ENCODE assay signal across 8 cellular contexts in genomic region chr12:57078519-57079404, GRCh38. TPM values are rescaled to one million over a fixed set of nuclear protein-coding genes. Genes with fewer than 3 reads are reported as not detected.
A peak's percentile ranks its signal among the peaks of the same experiment; 100 is the strongest.
DNase-seq lines count a peak whose midpoint lies in the region; ATAC-seq and TF ChIP-seq lines count a peak whose summit lies in the region.

Gene NEMP1, minus strand, starts transcription at chr12:57078791. Its CDS starts 46 bp downstream, at chr12:57078745.

- peak; percentile 97 for ATAC-seq in HG02610 (IDR thresholded peaks at IDR 0.05; ENCODE audit: unreplicated experiment)
- ATAC-seq in activated naive CD4-positive, alpha-beta T cell treated with anti-CD3 and anti-CD28 coated beads, Interleukin-2, amount 50 U/mL, for 72 hours: peak; percentile 96 to 97
- peak; percentile 100 for ATAC-seq in omental fat pad (ENCODE audit: low FRiP score)
- ATAC-seq in thoracic aorta (ENCODE audit: insufficient number of reproducible peaks, low FRiP score, low read depth): peak; percentile 100

- H3K27ac Mint-ChIP-seq in activated naive CD4-positive, alpha-beta T cell treated with anti-CD3 and anti-CD28 coated beads, Interleukin-2, amount 50 U/mL, for 72 hours: peak within 1 kb of the TSS; percentile 98 to 99

- no peaks in the 10 kb centered on the region for H3K9me3 ChIP-seq in thoracic aorta

- H3K27me3 ChIP-seq in thoracic aorta (replicated peaks; ENCODE audit: insufficient read depth): no peaks in the 10 kb centered on the region

- no peaks in the 10 kb centered on the region for H3K9me3 Mint-ChIP-seq in activated naive CD4-positive, alpha-beta T cell treated with anti-CD3 and anti-CD28 coated beads, Interleukin-2, amount 50 U/mL, for 72 hours

- H3K4me1 ChIP-seq in thoracic aorta (ENCODE audit: control insufficient read depth in 1 of 2, low read depth in 2 of 2): peaks cover 8 to 17% of the 10 kb centered on the region in 2 donors

- TF ChIP-seq CTCF in omental fat pad (IDR thresholded peaks at IDR 0.05) (no peak), thoracic aorta (IDR thresholded peaks at IDR 0.05) (no peak)

- peak within 1 kb of the TSS; percentile 81 for H3K27ac ChIP-seq in thoracic aorta

- no peaks in the 10 kb centered on the region for H3K36me3 ChIP-seq in thoracic aorta

- peaks cover 7 to 25% of the 10 kb centered on the region in 2 donors for H3K36me3 Mint-ChIP-seq in activated naive CD4-positive, alpha-beta T cell treated with anti-CD3 and anti-CD28 coated beads, Interleukin-2, amount 50 U/mL, for 72 hours

- H3K4me3 ChIP-seq in GM08714 (ENCODE audit: low read length) (peak within 1 kb of the TSS; percentile 81), thoracic aorta (peak within 1 kb of the TSS; percentile 90)

- peak; percentile 99 for DNase-seq in NCI-H1092 treated with DMSO at 0.1 percent for 48 hours (lab: John Stamatoyannopoulos, UW)
- DNase-seq in SKM-1 (lab: John Stamatoyannopoulos, UW; ENCODE audit: unreplicated experiment): peak; percentile 92
- peak; percentile 91 to 98 for DNase-seq in activated naive CD4-positive, alpha-beta T cell treated with anti-CD3 and anti-CD28 coated beads, Interleukin-2, amount 50 U/mL, for 72 hours (ENCODE audit: low spot score in 2 of 2)
- DNase-seq in glomerular endothelial cell (ENCODE audit: extremely low read depth, low read depth, low spot score): peak; percentile 100
- DNase-seq in omental fat pad (ENCODE audit: low spot score): peak; percentile 88
- peak; percentile 94 for DNase-seq in thoracic aorta (ENCODE audit: low spot score)

RNA-seq across cellular contexts. Expression of gene NEMP1, which starts in this region (rescaled TPM):
- total RNA-seq in activated naive CD4-positive, alpha-beta T cell treated with anti-CD3 and anti-CD28 coated beads, Interleukin-2, amount 50 U/mL, for 72 hours: 100 to 1,000 TPM in 1 of 2 donors, 10 to 100 TPM in 1; 80.2 to 182 TPM
- total RNA-seq in glomerular endothelial cell (7.9 and 8.0 TPM in 2 replicates), omental fat pad (1 to 10 TPM; 4.6 to 9.8 (median 5.9) TPM), thoracic aorta (1 to 10 TPM; 6.6 to 6.9 TPM)

Comparison
In these comparisons a context has a peak if more than half of its experiments do, and no peak if none do; other contexts are left out.
1. Peak in every context shown above with its lines: DNase-seq, ATAC-seq, H3K4me3 ChIP-seq and H3K27ac ChIP-seq.